ENCODE assay signal across 18 cellular contexts in genomic region chr4:75790024-75790423, GRCh38.
DNase-seq lines count a peak whose midpoint lies in the region; ATAC-seq and FAIRE-seq lines count a peak whose summit lies in the region.
"Had no signal": no experiment of that assay in that cellular context is flagged by ENCODE, and none has a peak within 500 bp of the region (broad histone marks: within the 10 kb centered on the region; RNA-seq: fewer than 3 reads in every experiment).

No MANE protein-coding gene starts in this region.

- peak overlapping the region in 1 of 8 donors; percentile 43 for H3K4me3 Mint-ChIP-seq in naive B cell
- H3K4me3 Mint-ChIP-seq: CD4-positive, alpha-beta T cell had no signal

- H3K27me3 Mint-ChIP-seq in naive B cell, result no peaks in the 10 kb centered on the region
- H3K27me3 Mint-ChIP-seq: CD4-positive, alpha-beta T cell had no signal

- peaks cover 4 to 6% (median 4%) of the 10 kb centered on the region in 3 donors for H3K4me1 Mint-ChIP-seq in naive B cell

- no peak overlapping the region for H3K4me3 ChIP-seq in MG63
- H3K4me3 ChIP-seq: GM23248, HAP-1 had no signal

- peaks cover 9% of the 10 kb centered on the region for H3K36me3 ChIP-seq in MG63

- FAIRE-seq in GM18507 (lab: Jason Lieb, UNC), result peak; percentile 36
- FAIRE-seq: D721Med, GM12892, GM19239, HepG2 had no signal

- ATAC-seq in HG03159 (IDR thresholded peaks at IDR 0.05; ENCODE audit: unreplicated experiment), result peak; percentile 45
- ATAC-seq in naive B cell (ENCODE audit: low read depth in 2 of 2), result peak; percentile 55 to 65
- ATAC-seq in HG03460 (IDR thresholded peaks at IDR 0.05; ENCODE audit: unreplicated experiment), result no peak
- no peak for ATAC-seq in GM18520 (IDR thresholded peaks at IDR 0.05; ENCODE audit: unreplicated experiment)
- ATAC-seq: HepG2 had no signal

- DNase-seq in GM18507 (ENCODE audit: extremely low spot score, insufficient read length, low read depth) (no peak), germinal center (ENCODE audit: low spot score) (peak; percentile 5), naive B cell (peak; percentile 2), SK-N-DZ (ENCODE audit: low spot score) (no peak), MG63 (no peak)
- DNase-seq: Caco-2; CD4-positive, alpha-beta T cell; GDM1; KG1 had no signal

- H3K9me3 Mint-ChIP-seq in naive B cell, result no peaks in the 10 kb centered on the region
- H3K9me3 Mint-ChIP-seq: CD4-positive, alpha-beta T cell had no signal

- no peaks in the 10 kb centered on the region for H3K27me3 ChIP-seq in MG63

- H3K9me3 ChIP-seq in MG63, result no peaks in the 10 kb centered on the region
- H3K9me3 ChIP-seq: Caco-2, HAP-1 had no signal

- peaks cover 3 to 7% of the 10 kb centered on the region in 2 donors for H3K36me3 Mint-ChIP-seq in naive B cell

- H3K27ac Mint-ChIP-seq in naive B cell, result peak overlapping the region in 1 of 6 donors; percentile 32
- H3K27ac Mint-ChIP-seq: CD4-positive, alpha-beta T cell had no signal

Comparison
In these comparisons a context has a peak if more than half of its experiments do, and no peak if none do; other contexts are left out.
1. DNase-seq: peak in germinal center (single experiment) and naive B cell (single experiment); none in GM18507 (single experiment), SK-N-DZ (single experiment) and MG63 (single experiment).
2. ATAC-seq: peak in HG03159 (single experiment) and naive B cell (2 of 2); none in HG03460 (single experiment) and GM18520 (single experiment).